In genomic region chr17:68484458-68484857, GRCh38 we compare ENCODE assay signal across 2 cellular contexts.
TF ChIP-seq lines count a peak whose summit lies in the region.

No MANE protein-coding gene starts in this region.

TF ChIP-seq in HepG2, 621 proteins besides CTCF, POLR2A, EP300 and RAD21:
- no peak for TF ChIP-seq MZF1 (CRISPR knock-in tag; IDR thresholded peaks at IDR 0.05; ENCODE audit: borderline replicate concordance)
- peak; percentile 71 for TF ChIP-seq RARA (CRISPR knock-in tag; IDR thresholded peaks at IDR 0.05)
- 0 out of 2 replicates have a peak, but pooled peaks have one; percentile 10 for TF ChIP-seq ARID3A (IDR thresholded peaks at IDR 0.05; ENCODE audit: low read depth, low read length)
- TF ChIP-seq SPEN (CRISPR knock-in tag; IDR thresholded peaks at IDR 0.05; ENCODE audit: low read depth), result no peak
- no peak for TF ChIP-seq ZNF10 (CRISPR knock-in tag; IDR thresholded peaks at IDR 0.05; ENCODE audit: borderline replicate concordance, low read depth)
- TF ChIP-seq BCL6 (CRISPR knock-in tag; IDR thresholded peaks at IDR 0.05), result 0 out of 2 replicates have a peak, but pooled peaks have one; percentile 19
- no peak for TF ChIP-seq ZNF792 (CRISPR knock-in tag; IDR thresholded peaks at IDR 0.05)
- no peak for TF ChIP-seq ATF4 (CRISPR knock-in tag; IDR thresholded peaks at IDR 0.05)

TF ChIP-seq in SK-N-SH, 30 proteins besides CTCF, POLR2A, EP300 and RAD21:
- no peak for TF ChIP-seq NFIC (IDR thresholded peaks at IDR 0.05; ENCODE audit: borderline replicate concordance)
- no peak for TF ChIP-seq TCF12 (IDR thresholded peaks at IDR 0.05)
- TF ChIP-seq TAF1 (IDR thresholded peaks at IDR 0.05; ENCODE audit: borderline replicate concordance, low read depth, low read length), result no peak
- no peak for TF ChIP-seq RFX5 (IDR thresholded peaks at IDR 0.05; ENCODE audit: low read length)
